20 cellular contexts compared by ENCODE assay signal in genomic region chrX:9876205-9876604, GRCh38.
A peak's percentile ranks its signal among the peaks of the same experiment; 100 is the strongest.
DNase-seq lines count a peak whose midpoint lies in the region; ATAC-seq and TF ChIP-seq lines count a peak whose summit lies in the region.
"Had no signal": no experiment of that assay in that cellular context is flagged by ENCODE, and none has a peak within 500 bp of the region (broad histone marks: within the 10 kb centered on the region; RNA-seq: fewer than 3 reads in every experiment).

No MANE protein-coding gene starts in this region.

- H3K9me3 Mint-ChIP-seq in activated naive CD4-positive, alpha-beta T cell treated with anti-CD3 and anti-CD28 coated beads, Interleukin-2, amount 50 U/mL, for 24 hours: no peaks in the 10 kb centered on the region
- H3K9me3 Mint-ChIP-seq in brain: peaks cover 0 to 18% (median 2%) of the 10 kb centered on the region in 5 experiments
- H3K9me3 Mint-ChIP-seq in neural progenitor cell: peaks cover 25% of the 10 kb centered on the region
- H3K9me3 Mint-ChIP-seq in activated CD4-positive, alpha-beta T cell treated with anti-CD3 and anti-CD28 coated beads, Interleukin-2, amount 10 ng/mL, durations not matched to agents 7 days and 5 days: no peaks in the 10 kb centered on the region
- H3K9me3 Mint-ChIP-seq: CD4-positive, alpha-beta memory T cell; HFFc6 had no signal

- H3K27me3 Mint-ChIP-seq in activated naive CD4-positive, alpha-beta T cell treated with anti-CD3 and anti-CD28 coated beads, Interleukin-2, amount 50 U/mL, for 24 hours: no peaks in the 10 kb centered on the region
- H3K27me3 Mint-ChIP-seq in brain (peaks cover 3% of the 10 kb centered on the region), neural progenitor cell (ENCODE audit: insufficient read depth, low read depth) (no peaks in the 10 kb centered on the region)
- H3K27me3 Mint-ChIP-seq in activated CD4-positive, alpha-beta T cell treated with anti-CD3 and anti-CD28 coated beads, Interleukin-2, amount 10 ng/mL, durations not matched to agents 7 days and 5 days: peaks cover 15% of the 10 kb centered on the region

- no peaks in the 10 kb centered on the region for H3K36me3 ChIP-seq in neural progenitor cell

- no peaks in the 10 kb centered on the region for H3K36me3 Mint-ChIP-seq in activated naive CD4-positive, alpha-beta T cell treated with anti-CD3 and anti-CD28 coated beads, Interleukin-2, amount 50 U/mL, for 24 hours
- H3K36me3 Mint-ChIP-seq in brain (peaks cover 21% of the 10 kb centered on the region), neural progenitor cell (peaks cover 20% of the 10 kb centered on the region)
- H3K36me3 Mint-ChIP-seq in activated CD4-positive, alpha-beta T cell treated with anti-CD3 and anti-CD28 coated beads, Interleukin-2, amount 10 ng/mL, durations not matched to agents 7 days and 5 days (ENCODE audit: low read depth): no peaks in the 10 kb centered on the region
- H3K36me3 Mint-ChIP-seq: CD4-positive, alpha-beta memory T cell; IgD-negative memory B cell had no signal

- H3K4me3 Mint-ChIP-seq in activated naive CD4-positive, alpha-beta T cell treated with anti-CD3 and anti-CD28 coated beads, Interleukin-2, amount 50 U/mL, for 24 hours: peak overlapping the region; percentile 44
- H3K4me3 Mint-ChIP-seq in brain (peak overlapping the region in 1 of 5 experiments; percentile 4), neural progenitor cell (peak overlapping the region; percentile 37)
- no peak overlapping the region for H3K4me3 Mint-ChIP-seq in activated CD4-positive, alpha-beta T cell treated with anti-CD3 and anti-CD28 coated beads, Interleukin-2, amount 10 ng/mL, durations not matched to agents 7 days and 5 days
- H3K4me3 Mint-ChIP-seq: HFFc6, IgD-negative memory B cell had no signal

- peaks cover 14% of the 10 kb centered on the region for H3K79me2 ChIP-seq in neural progenitor cell (ENCODE audit: low read depth)

- DNase-seq in activated naive CD4-positive, alpha-beta T cell treated with anti-CD3 and anti-CD28 coated beads, Interleukin-2, amount 50 U/mL, for 16 hours: no peak
- peak; percentile 51 for DNase-seq in NCI-H524 treated with DMSO at 0.1 percent for 48 hours (lab: John Stamatoyannopoulos, UW)
- DNase-seq in neural progenitor cell (ENCODE audit: low spot score): no peak
- no peak for DNase-seq in activated CD4-positive, alpha-beta T cell treated with anti-CD3 and anti-CD28 coated beads, Interleukin-2, amount 10 ng/mL, durations not matched to agents 7 days and 5 days
- DNase-seq: AML-193, EL, GOT3, H7, HFFc6 had no signal

- H3K4me3 ChIP-seq in neural progenitor cell: no peak overlapping the region
- H3K4me3 ChIP-seq: A549, GM12878 had no signal

- CTCF ChIA-PET in activated CD4-positive, alpha-beta T cell treated with anti-CD3 and anti-CD28 coated beads, Interleukin-2, amount 10 ng/mL, durations not matched to agents 7 days and 5 days (lab: Charles Lee): interaction anchor here (1.1 kb wide), 1 partner anchor 243 kb away, joined by 3 read pairs; no protein-coding TSS in a partner anchor

- H3K27ac Mint-ChIP-seq in activated naive CD4-positive, alpha-beta T cell treated with anti-CD3 and anti-CD28 coated beads, Interleukin-2, amount 50 U/mL, for 24 hours: no peak overlapping the region
- H3K27ac Mint-ChIP-seq in brain (peak overlapping the region in 3 of 5 experiments; percentile 79 to 96 (median 96)), neural progenitor cell (peak overlapping the region; percentile 5)
- H3K27ac Mint-ChIP-seq in activated CD4-positive, alpha-beta T cell treated with anti-CD3 and anti-CD28 coated beads, Interleukin-2, amount 10 ng/mL, durations not matched to agents 7 days and 5 days: no peak overlapping the region
- H3K27ac Mint-ChIP-seq: CD4-positive, alpha-beta memory T cell; HFFc6; IgD-negative memory B cell had no signal

- H3K27me3 ChIP-seq in neural progenitor cell: no peaks in the 10 kb centered on the region

- ATAC-seq in GM18861 (IDR thresholded peaks at IDR 0.05; ENCODE audit: unreplicated experiment) (no peak), HG03139 (IDR thresholded peaks at IDR 0.05; ENCODE audit: unreplicated experiment) (no peak)
- ATAC-seq: A549, GM12878, HCT116 had no signal

- H3K4me1 Mint-ChIP-seq in activated naive CD4-positive, alpha-beta T cell treated with anti-CD3 and anti-CD28 coated beads, Interleukin-2, amount 50 U/mL, for 24 hours: peaks cover 24% of the 10 kb centered on the region
- H3K4me1 Mint-ChIP-seq in brain: peaks cover 71% of the 10 kb centered on the region
- H3K4me1 Mint-ChIP-seq in neural progenitor cell: peaks cover 42% of the 10 kb centered on the region
- peaks cover 10% of the 10 kb centered on the region for H3K4me1 Mint-ChIP-seq in activated CD4-positive, alpha-beta T cell treated with anti-CD3 and anti-CD28 coated beads, Interleukin-2, amount 10 ng/mL, durations not matched to agents 7 days and 5 days

- no peak overlapping the region for H2AFZ ChIP-seq in neural progenitor cell (replicated peaks)

- H4K20me1 ChIP-seq in neural progenitor cell (ENCODE audit: low read depth): peaks cover under 1% of the 10 kb centered on the region

- H3K4me1 ChIP-seq in neural progenitor cell: peaks cover 29% of the 10 kb centered on the region

- H3F3A ChIP-seq in neural progenitor cell (ENCODE audit: low read depth): peaks cover 8% of the 10 kb centered on the region

- POLR2A ChIA-PET in activated CD4-positive, alpha-beta T cell treated with anti-CD3 and anti-CD28 coated beads, Interleukin-2, amount 10 ng/mL, durations not matched to agents 7 days and 5 days (lab: Charles Lee): no interaction called here

- H3K9ac ChIP-seq in neural progenitor cell: no peak overlapping the region

- peak overlapping the region; percentile 18 for H3K4me2 ChIP-seq in neural progenitor cell
- H3K4me2 ChIP-seq: A549 had no signal

- no peak overlapping the region for H3K27ac ChIP-seq in neural progenitor cell
- H3K27ac ChIP-seq: 22Rv1, A549, C4-2B had no signal

- no peak for TF ChIP-seq CTCF in brain (conservative IDR thresholded peaks at IDR 0.05)
- TF ChIP-seq CTCF in neural progenitor cell (IDR thresholded peaks at IDR 0.05): no peak

- H3K9me3 ChIP-seq in neural progenitor cell (ENCODE audit: low read depth): peaks cover 4% of the 10 kb centered on the region

Comparison
In these comparisons a context has a peak if more than half of its experiments do, and no peak if none do; other contexts are left out.
1. H3K27ac Mint-ChIP-seq: peak in brain (3 of 5) and neural progenitor cell (single experiment); none in activated naive CD4-positive, alpha-beta T cell treated with anti-CD3 and anti-CD28 coated beads, Interleukin-2, amount 50 U/mL, for 24 hours (single experiment) and activated CD4-positive, alpha-beta T cell treated with anti-CD3 and anti-CD28 coated beads, Interleukin-2, amount 10 ng/mL, durations not matched to agents 7 days and 5 days (single experiment).